ENCODE assay signal across 1 cellular context in the genomic region with DNA sequence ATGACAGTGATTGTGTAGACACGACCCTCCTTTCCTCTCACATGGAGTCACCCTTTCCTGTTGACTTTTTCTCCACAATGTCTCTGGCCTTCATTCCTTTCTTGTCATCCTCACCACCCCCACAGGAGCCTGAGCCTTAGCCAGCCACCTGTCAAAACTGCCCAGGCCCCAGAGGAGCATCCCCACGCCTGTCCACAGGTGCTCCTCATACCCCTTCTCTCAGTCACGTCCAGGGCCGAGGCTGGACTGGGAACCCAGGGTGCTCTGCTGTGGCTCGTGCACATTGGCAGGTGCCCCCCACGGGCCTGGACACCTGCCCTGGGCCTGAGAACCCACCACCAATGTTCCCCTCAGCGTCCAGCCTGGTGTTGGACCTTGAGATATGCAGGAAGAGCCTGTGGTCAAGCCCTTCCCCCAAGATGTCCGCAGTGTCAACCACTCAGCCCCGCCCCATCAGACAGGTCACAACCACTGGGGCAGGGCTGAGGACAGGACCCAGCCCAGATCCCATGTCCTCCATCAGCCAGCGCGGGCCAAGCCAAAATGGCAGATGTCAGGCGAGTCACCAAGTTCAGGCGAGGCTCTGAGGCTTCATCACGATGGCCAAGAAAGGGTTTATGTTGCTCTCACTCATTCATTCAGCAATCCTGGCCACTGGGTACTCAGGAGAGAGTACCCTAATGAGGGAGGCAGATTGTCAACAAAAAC.
TF ChIP-seq lines count a peak whose summit lies in the region.

No MANE protein-coding gene starts in this region.

TF ChIP-seq in IMR-90, 13 proteins besides CTCF, POLR2A, EP300 and RAD21 (continued from another document):
- TF ChIP-seq, protein P1, sequence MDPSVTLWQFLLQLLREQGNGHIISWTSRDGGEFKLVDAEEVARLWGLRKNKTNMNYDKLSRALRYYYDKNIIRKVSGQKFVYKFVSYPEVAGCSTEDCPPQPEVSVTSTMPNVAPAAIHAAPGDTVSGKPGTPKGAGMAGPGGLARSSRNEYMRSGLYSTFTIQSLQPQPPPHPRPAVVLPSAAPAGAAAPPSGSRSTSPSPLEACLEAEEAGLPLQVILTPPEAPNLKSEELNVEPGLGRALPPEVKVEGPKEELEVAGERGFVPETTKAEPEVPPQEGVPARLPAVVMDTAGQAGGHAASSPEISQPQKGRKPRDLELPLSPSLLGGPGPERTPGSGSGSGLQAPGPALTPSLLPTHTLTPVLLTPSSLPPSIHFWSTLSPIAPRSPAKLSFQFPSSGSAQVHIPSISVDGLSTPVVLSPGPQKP (IDR thresholded peaks at IDR 0.05; ENCODE audit: borderline replicate concordance, low read depth, low read length): no peak
- TF ChIP-seq MAZ (IDR thresholded peaks at IDR 0.05; ENCODE audit: borderline replicate concordance, low read depth, low read length) (no peak), SMC3 (IDR thresholded peaks at IDR 0.05; ENCODE audit: low read depth, low read length) (no peak), NFE2L2 (IDR thresholded peaks at IDR 0.05; ENCODE audit: low read depth, low read length) (no peak), RCOR1 (IDR thresholded peaks at IDR 0.05; ENCODE audit: insufficient replicate concordance, low read length) (no peak), RFX5 (IDR thresholded peaks at IDR 0.05; ENCODE audit: low read depth, low read length) (no peak), CHD1 (IDR thresholded peaks at IDR 0.05; ENCODE audit: low read depth, low read length) (no peak), MXI1 (IDR thresholded peaks at IDR 0.05; ENCODE audit: borderline replicate concordance, low read depth, low read length) (no peak), BHLHE40 (IDR thresholded peaks at IDR 0.05; ENCODE audit: low read depth, low read length) (no peak), FOS (IDR thresholded peaks at IDR 0.05; ENCODE audit: low read depth, low read length) (no peak), CEBPB (IDR thresholded peaks at IDR 0.05; ENCODE audit: low read depth, low read length) (no peak)
- TF ChIP-seq, protein P2, sequence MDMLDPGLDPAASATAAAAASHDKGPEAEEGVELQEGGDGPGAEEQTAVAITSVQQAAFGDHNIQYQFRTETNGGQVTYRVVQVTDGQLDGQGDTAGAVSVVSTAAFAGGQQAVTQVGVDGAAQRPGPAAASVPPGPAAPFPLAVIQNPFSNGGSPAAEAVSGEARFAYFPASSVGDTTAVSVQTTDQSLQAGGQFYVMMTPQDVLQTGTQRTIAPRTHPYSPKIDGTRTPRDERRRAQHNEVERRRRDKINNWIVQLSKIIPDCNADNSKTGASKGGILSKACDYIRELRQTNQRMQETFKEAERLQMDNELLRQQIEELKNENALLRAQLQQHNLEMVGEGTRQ (IDR thresholded peaks at IDR 0.05; ENCODE audit: low read depth, low read length): no peak
